Comparison of ENCODE assay signal across 30 cellular contexts in the genomic region with DNA sequence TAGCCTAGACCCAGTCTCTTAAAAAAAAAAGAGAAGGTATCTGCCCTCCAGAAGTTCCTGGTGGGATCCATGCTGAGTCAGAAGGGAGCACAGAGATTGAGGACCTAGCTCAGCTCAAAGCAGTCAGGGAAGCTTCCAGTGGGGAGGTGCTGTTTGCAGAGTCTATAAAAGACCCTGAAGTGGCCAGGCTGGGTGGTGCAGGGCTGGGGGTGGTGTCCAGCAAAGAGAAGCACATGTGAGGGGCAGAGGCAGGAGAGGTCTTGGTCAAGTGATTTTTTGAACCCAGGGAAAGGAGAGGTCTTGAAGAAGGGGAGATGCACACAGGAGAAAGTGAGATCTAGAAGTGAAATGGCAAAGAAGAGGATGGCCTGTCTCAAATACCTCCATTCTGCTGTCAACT.
"Had no signal": no experiment of that assay in that cellular context is flagged by ENCODE, and none has a peak within 500 bp of the region (broad histone marks: within the 10 kb centered on the region; RNA-seq: fewer than 3 reads in every experiment).

No MANE protein-coding gene starts in this region.

- DNase-seq: naive thymus-derived CD4-positive, alpha-beta T cell; natural killer cell; nephron progenitor cell; nucleus accumbens; ovary; posterior cingulate gyrus; retina; right lobe of liver; sigmoid colon; stimulated activated CD4-positive, alpha-beta T cell treated with anti-CD3 and anti-CD28 coated beads, Interleukin-15, amount 100 ng/mL, for 24 hours; stimulated activated CD4-positive, alpha-beta T cell treated with anti-CD3 and anti-CD28 coated beads, Interleukin-2, amount 100 ng/mL, for 24 hours; stimulated activated CD4-positive, alpha-beta T cell treated with anti-CD3 and anti-CD28 coated beads, Interleukin-2, amount 100 ng/mL, for 48 hours; stimulated activated CD4-positive, alpha-beta T cell treated with anti-CD3 and anti-CD28 coated beads, Interleukin-4, amount 100 ng/mL, for 24 hours; stimulated activated naive B cell treated with anti-CD40 and anti-IgM and Interleukin-4, amounts not matched to agents 10 μg/mL and 1 μg/mL and 100 μg/mL, for 72 hours; stimulated activated naive CD4-positive, alpha-beta T cell treated with Interleukin-2 at 50 U/mL for 16 hours; stomach; thyroid gland; trophoblast cell; upper lobe of left lung had no signal

- H3K36me3 ChIP-seq: neutrophil, ovary, right lobe of liver, sigmoid colon, stomach, thoracic aorta, thyroid gland, tibial nerve, upper lobe of left lung, vagina had no signal

- H3K4me2 ChIP-seq: smooth muscle cell had no signal

- H3K27ac Mint-ChIP-seq: natural killer cell; nephron progenitor cell; progenitor cell of endocrine pancreas; stimulated activated effector memory CD8-positive, alpha-beta T cell treated with anti-CD3 and anti-CD28 coated beads, Interleukin-12 subunit alpha, Interleukin-12 subunit beta, amount 100 ng/mL, for 72 hours; stimulated activated naive B cell treated with anti-CD40 and anti-IgM and Interleukin-4, amounts not matched to agents 10 μg/mL and 1 μg/mL and 100 μg/mL, for 72 hours; stimulated activated naive CD8-positive, alpha-beta T cell treated with anti-CD3 and anti-CD28 coated beads, Interleukin-15, Interleukin-2, amounts not matched to agents 100 ng/mL and 50 ng/mL, for 24 hours had no signal

- H3K4me1 ChIP-seq: parathyroid adenoma, right lobe of liver, thyroid gland had no signal

- H3K79me2 ChIP-seq: parathyroid adenoma had no signal

- H3K4me3 Mint-ChIP-seq: naive thymus-derived CD4-positive, alpha-beta T cell; natural killer cell; nephron progenitor cell; neural crest cell; stimulated activated effector memory CD8-positive, alpha-beta T cell treated with anti-CD3 and anti-CD28 coated beads, Interleukin-12 subunit alpha, Interleukin-12 subunit beta, amount 100 ng/mL, for 72 hours; stimulated activated naive B cell treated with anti-CD40 and anti-IgM and Interleukin-4, amounts not matched to agents 10 μg/mL and 1 μg/mL and 100 μg/mL, for 72 hours; stimulated activated naive CD8-positive, alpha-beta T cell treated with anti-CD3 and anti-CD28 coated beads, Interleukin-15, Interleukin-2, amounts not matched to agents 100 ng/mL and 50 ng/mL, for 24 hours had no signal

- H3K27me3 ChIP-seq: ovary, thyroid gland, vagina had no signal

- ATAC-seq: naive thymus-derived CD4-positive, alpha-beta T cell; natural killer cell; right cardiac atrium; right lobe of liver; stimulated activated effector memory CD8-positive, alpha-beta T cell treated with anti-CD3 and anti-CD28 coated beads, Interleukin-12 subunit alpha, Interleukin-12 subunit beta, amount 100 ng/mL, for 72 hours; stimulated activated naive B cell treated with anti-CD40 and anti-IgM and Interleukin-4, amounts not matched to agents 10 μg/mL and 1 μg/mL and 100 μg/mL, for 72 hours had no signal

- H2AFZ ChIP-seq: parathyroid adenoma had no signal

- H3K4me3 ChIP-seq: ovary, right lobe of liver, sigmoid colon, smooth muscle cell, stomach, thoracic aorta, thyroid gland, tibial nerve, upper lobe of left lung, vagina had no signal

- H3K27ac ChIP-seq: neutrophil, ovary, parathyroid adenoma, right lobe of liver, sigmoid colon, stomach, thoracic aorta, thyroid gland, tibial nerve, upper lobe of left lung, vagina had no signal

- H3K36me3 Mint-ChIP-seq: naive thymus-derived CD4-positive, alpha-beta T cell; natural killer cell; stimulated activated effector memory CD8-positive, alpha-beta T cell treated with anti-CD3 and anti-CD28 coated beads, Interleukin-12 subunit alpha, Interleukin-12 subunit beta, amount 100 ng/mL, for 72 hours; stimulated activated naive B cell treated with anti-CD40 and anti-IgM and Interleukin-4, amounts not matched to agents 10 μg/mL and 1 μg/mL and 100 μg/mL, for 72 hours had no signal

- H3K9ac ChIP-seq: parathyroid adenoma had no signal

- H3K9me3 ChIP-seq: neutrophil, ovary, right lobe of liver, sigmoid colon, stomach, thoracic aorta, thyroid gland, tibial nerve, upper lobe of left lung, vagina had no signal

- H3K9me3 Mint-ChIP-seq: natural killer cell; nephron progenitor cell; neural crest cell; stimulated activated effector memory CD8-positive, alpha-beta T cell treated with anti-CD3 and anti-CD28 coated beads, Interleukin-12 subunit alpha, Interleukin-12 subunit beta, amount 100 ng/mL, for 72 hours; stimulated activated naive B cell treated with anti-CD40 and anti-IgM and Interleukin-4, amounts not matched to agents 10 μg/mL and 1 μg/mL and 100 μg/mL, for 72 hours; stimulated activated naive CD8-positive, alpha-beta T cell treated with anti-CD3 and anti-CD28 coated beads, Interleukin-15, Interleukin-2, amounts not matched to agents 100 ng/mL and 50 ng/mL, for 24 hours had no signal
